In the genomic region with DNA sequence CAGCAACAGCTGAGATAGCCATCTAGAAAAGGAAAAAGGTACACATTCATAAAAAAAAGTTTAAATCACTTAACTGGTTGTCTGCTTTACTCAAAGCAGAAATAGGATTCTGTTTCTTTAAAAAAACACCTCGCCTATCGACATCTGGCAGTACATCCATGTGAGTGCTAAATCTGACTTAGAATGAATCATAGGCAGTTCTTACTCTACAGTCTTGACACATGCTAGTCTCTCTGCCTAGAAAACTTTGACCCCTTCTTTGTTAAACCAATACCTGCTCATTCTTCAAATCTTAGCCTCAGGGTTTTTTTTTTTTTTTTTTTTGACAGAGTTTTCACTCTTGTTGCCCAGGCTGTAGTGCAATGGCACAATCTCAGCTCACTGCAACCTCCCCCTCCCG, we compare ENCODE assay signal across 13 cellular contexts. TPM values are rescaled to one million over a fixed set of nuclear protein-coding genes. Genes with fewer than 3 reads are reported as not detected.
DNase-seq lines count a peak whose midpoint lies in the region; ATAC-seq, FAIRE-seq and TF ChIP-seq lines count a peak whose summit lies in the region.
"Had no signal": no experiment of that assay in that cellular context is flagged by ENCODE, and none has a peak within 500 bp of the region (broad histone marks: within the 10 kb centered on the region; RNA-seq: fewer than 3 reads in every experiment).

No MANE protein-coding gene starts in this region.

- no TSS peak for BruUV-seq in MCF 10A (replicated peaks; lab: Mats Ljungman, UMichigan)

- ATAC-seq in GM18519 (IDR thresholded peaks at IDR 0.05; ENCODE audit: low FRiP score, unreplicated experiment) = no peak

- in situ Hi-C loops in GM13976 (cut with MboI; ENCODE audit: low sequenced_read_pairs, unreplicated experiment) = no loop called here

- TF ChIP-seq CTCF in MCF 10A (IDR thresholded peaks at IDR 0.05; ENCODE audit: unreplicated experiment) (no peak), breast epithelium (IDR thresholded peaks at IDR 0.05) (no peak), astrocyte (IDR thresholded peaks at IDR 0.05; ENCODE audit: insufficient read depth, low read depth, low read length) (no peak), hepatocyte (IDR thresholded peaks at IDR 0.05; ENCODE audit: poor library complexity) (no peak), GM13976 (IDR thresholded peaks at IDR 0.05; ENCODE audit: borderline replicate concordance, control extremely low read depth, extremely low read depth, insufficient read depth, missing control alignments) (no peak), GM20000 (IDR thresholded peaks at IDR 0.05; ENCODE audit: extremely low read depth, missing control alignments) (no peak)

- CTCF ChIA-PET in MCF 10A (lab: Yijun Ruan, JAX) = interaction anchor here (0.8 kb wide), 1 partner anchor 10 kb away, joined by 3 read pairs; no protein-coding TSS in a partner anchor

- no peak overlapping the region for H3K4me2 ChIP-seq in astrocyte (ENCODE audit: low read length)
- H3K4me2 ChIP-seq in hepatocyte = no peak overlapping the region

- H3K9ac ChIP-seq in astrocyte (ENCODE audit: low read length) = no peak overlapping the region

- H2AFZ ChIP-seq in astrocyte (ENCODE audit: low read depth, low read length) (no peak overlapping the region), hepatocyte (no peak overlapping the region)

- POLR2A ChIA-PET in MCF 10A (lab: Yijun Ruan, JAX) = interaction anchor here (0.6 to 1.4 kb wide), 5 partner anchors 13 to 148 kb away, joined by 3 to 5 read pairs (median 3); a partner anchor contains a TSS

- no peaks in the 10 kb centered on the region for H3K9me3 Mint-ChIP-seq in MCF 10A (ENCODE audit: unreplicated experiment)
- no peaks in the 10 kb centered on the region for H3K9me3 Mint-ChIP-seq in astrocyte (ENCODE audit: unreplicated experiment)
- H3K9me3 Mint-ChIP-seq: activated T-helper 1 cell treated with anti-CD3 and anti-CD28 coated beads, Interleukin-12 subunit alpha, Interleukin-12 subunit beta, Interleukin-2, Interleukin-4 antibody, amounts not matched to agents 30 ng/mL and 10 ng/mL and 1 ng/mL, durations not matched to agents 14 hours and 24 hours and 36 hours; CD14-positive monocyte had no signal

- DNase-seq in MCF 10A (ENCODE audit: unreplicated experiment) (peak; percentile 85), breast epithelium (ENCODE audit: low spot score in 2 of 2) (no peak), astrocyte (ENCODE audit: low read depth) (peak; percentile 51), hepatocyte (ENCODE audit: low spot score) (peak; percentile 41), urothelium cell line (ENCODE audit: low spot score) (peak; percentile 5), GM13976 (ENCODE audit: low spot score) (no peak), GM20000 (ENCODE audit: low spot score) (no peak)
- DNase-seq: NCI-H1694 treated with DMSO at 0.1 percent for 48 hours, occipital lobe, thyroid gland had no signal

- H3K4me1 Mint-ChIP-seq in MCF 10A (ENCODE audit: insufficient read depth, unreplicated experiment) (peaks cover 10% of the 10 kb centered on the region), astrocyte (ENCODE audit: low read depth, unreplicated experiment) (peaks cover 3% of the 10 kb centered on the region)
- H3K4me1 Mint-ChIP-seq: CD14-positive monocyte had no signal

- H4K20me1 ChIP-seq in astrocyte (ENCODE audit: insufficient read depth, low read length) (peaks cover 14% of the 10 kb centered on the region), hepatocyte (ENCODE audit: insufficient read depth, poor library complexity, severe bottlenecking) (no peaks in the 10 kb centered on the region)

- H3K27me3 Mint-ChIP-seq in MCF 10A (ENCODE audit: insufficient read depth, unreplicated experiment) (no peaks in the 10 kb centered on the region), astrocyte (ENCODE audit: low read depth, unreplicated experiment) (no peaks in the 10 kb centered on the region)

- H3K79me2 ChIP-seq in astrocyte (ENCODE audit: insufficient read depth, low read length) (no peaks in the 10 kb centered on the region), hepatocyte (no peaks in the 10 kb centered on the region)

- H3K4me3 ChIP-seq in breast epithelium (no peak overlapping the region), astrocyte (ENCODE audit: insufficient read depth, low read depth, low read length) (no peak overlapping the region), hepatocyte (no peak overlapping the region)
- H3K4me3 ChIP-seq: thyroid gland had no signal

- no peaks in the 10 kb centered on the region for H3K9me3 ChIP-seq in breast epithelium
- H3K9me3 ChIP-seq in astrocyte (ENCODE audit: insufficient read depth, low read depth, low read length) = no peaks in the 10 kb centered on the region
- H3K9me3 ChIP-seq in hepatocyte (ENCODE audit: low read depth) = no peaks in the 10 kb centered on the region
- H3K9me3 ChIP-seq: thyroid gland had no signal

- H3K27me3 ChIP-seq in breast epithelium = no peaks in the 10 kb centered on the region
- no peaks in the 10 kb centered on the region for H3K27me3 ChIP-seq in astrocyte (ENCODE audit: insufficient read depth, low read length)
- H3K27me3 ChIP-seq in hepatocyte = no peaks in the 10 kb centered on the region
- H3K27me3 ChIP-seq: thyroid gland had no signal

- H3K27ac ChIP-seq in breast epithelium (no peak overlapping the region), astrocyte (ENCODE audit: low read depth, low read length) (no peak overlapping the region), hepatocyte (peak overlapping the region; percentile 59)
- H3K27ac ChIP-seq: thyroid gland had no signal

- H3K36me3 ChIP-seq in breast epithelium (peaks cover 12% of the 10 kb centered on the region), astrocyte (ENCODE audit: insufficient read depth, low read length) (peaks cover 65% of the 10 kb centered on the region), hepatocyte (replicated peaks; ENCODE audit: insufficient read depth, low read depth) (no peaks in the 10 kb centered on the region)

- no peaks in the 10 kb centered on the region for H3K9me2 ChIP-seq in hepatocyte (replicated peaks; ENCODE audit: insufficient read depth)

- H3K4me3 Mint-ChIP-seq in MCF 10A (ENCODE audit: unreplicated experiment) = no peak overlapping the region
- H3K4me3 Mint-ChIP-seq in astrocyte (ENCODE audit: unreplicated experiment) = no peak overlapping the region
- H3K4me3 Mint-ChIP-seq: activated T-helper 1 cell treated with anti-CD3 and anti-CD28 coated beads, Interleukin-12 subunit alpha, Interleukin-12 subunit beta, Interleukin-2, Interleukin-4 antibody, amounts not matched to agents 30 ng/mL and 10 ng/mL and 1 ng/mL, durations not matched to agents 14 hours and 24 hours and 36 hours; CD14-positive monocyte had no signal

- peaks cover 85% of the 10 kb centered on the region for H3K36me3 Mint-ChIP-seq in MCF 10A (ENCODE audit: insufficient read depth, unreplicated experiment)
- H3K36me3 Mint-ChIP-seq in astrocyte (ENCODE audit: low read depth, unreplicated experiment) = peaks cover 21% of the 10 kb centered on the region

- TF ChIP-seq POLR2A in breast epithelium (IDR thresholded peaks at IDR 0.05) = no peak

- no peak for FAIRE-seq in astrocyte (lab: Jason Lieb, UNC)
- FAIRE-seq in urothelium cell line (lab: Jason Lieb, UNC) = no peak

- intact Hi-C loops in MCF 10A (cut with micrococcal nuclease) (no loop called here), breast epithelium (cut with DNase I; ENCODE audit: low total_unique reads) (no loop called here)

- no peaks in the 10 kb centered on the region for H3K4me1 ChIP-seq in breast epithelium
- no peaks in the 10 kb centered on the region for H3K4me1 ChIP-seq in astrocyte (ENCODE audit: insufficient read depth, low read length)
- no peaks in the 10 kb centered on the region for H3K4me1 ChIP-seq in hepatocyte (ENCODE audit: insufficient read depth)
- H3K4me1 ChIP-seq: thyroid gland had no signal

- H3K27ac Mint-ChIP-seq in MCF 10A (ENCODE audit: low read depth, unreplicated experiment) (peak overlapping the region; percentile 63), astrocyte (ENCODE audit: unreplicated experiment) (no peak overlapping the region)
- H3K27ac Mint-ChIP-seq: activated T-helper 1 cell treated with anti-CD3 and anti-CD28 coated beads, Interleukin-12 subunit alpha, Interleukin-12 subunit beta, Interleukin-2, Interleukin-4 antibody, amounts not matched to agents 30 ng/mL and 10 ng/mL and 1 ng/mL, durations not matched to agents 14 hours and 24 hours and 36 hours had no signal

- WGBS in hepatocyte (ENCODE audit: low lambda C conversion rate, missing lambda C conversion rate) = 52% methylated on average over 3 of the region's 3 CpGs

RNA-seq across cellular contexts. Expression of a gene that starts 37.1 kb away (rescaled TPM):
- total RNA-seq in MCF 10A (2022) = 4.0 and 5.2 TPM in 2 replicates
- total RNA-seq in breast epithelium = 10 to 100 TPM in 1 of 3 donors, 1 to 10 TPM in 2; 3.2 to 11.3 (median 4.9) TPM
- 4.0 and 5.0 TPM in 2 replicates for total RNA-seq in astrocyte
- 1.00 and 1.5 TPM in 2 replicates for total RNA-seq in hepatocyte
- 0.07 TPM in 1 of 2 replicates, not detected in the other for polyA plus RNA-seq in hepatocyte
- polyA plus RNA-seq: CD14-positive monocyte had no signal

Comparison
In these comparisons a context has a peak if more than half of its experiments do, and no peak if none do; other contexts are left out.
1. DNase-seq: peak in MCF 10A (single experiment), astrocyte (single experiment), hepatocyte (single experiment) and urothelium cell line (single experiment); none in breast epithelium (0 of 2), GM13976 (single experiment) and GM20000 (single experiment).